In genomic region chr2:217685255-217685605, GRCh38 we compare ENCODE assay signal across 9 cellular contexts.
DNase-seq lines count a peak whose midpoint lies in the region; ATAC-seq and TF ChIP-seq lines count a peak whose summit lies in the region.
"Had no signal": no experiment of that assay in that cellular context is flagged by ENCODE, and none has a peak within 500 bp of the region (broad histone marks: within the 10 kb centered on the region; RNA-seq: fewer than 3 reads in every experiment).

No MANE protein-coding gene starts in this region.

- WGBS in heart right ventricle, 2 donors: 33 to 41% methylated on average over 4 of the region's 4 CpGs

- TF ChIP-seq POLR2A in GM18505 (IDR thresholded peaks at IDR 0.05; ENCODE audit: borderline replicate concordance, extremely low read depth, insufficient read depth, insufficient read length): no peak

- H3K9me3 ChIP-seq in heart right ventricle (no peaks in the 10 kb centered on the region), subcutaneous abdominal adipose tissue (ENCODE audit: control insufficient read depth in 5 of 5, low read length in 5 of 5) (no peaks in the 10 kb centered on the region)

- no peak for TF ChIP-seq CTCF in heart right ventricle (IDR thresholded peaks at IDR 0.05)

- ATAC-seq in heart right ventricle: peak in 7 of 8 donors; percentile 42 to 95 (median 65)
- no peak for ATAC-seq in GM18505 (IDR thresholded peaks at IDR 0.05; ENCODE audit: unreplicated experiment)
- ATAC-seq in GM18519 (IDR thresholded peaks at IDR 0.05; ENCODE audit: low FRiP score, unreplicated experiment): no peak
- ATAC-seq in GM19455 (IDR thresholded peaks at IDR 0.05; ENCODE audit: unreplicated experiment): no peak

- DNase-seq in HPDE6-E6E7 (ENCODE audit: extremely low spot score) (peak; percentile 88), SW480 (ENCODE audit: low spot score) (peak; percentile 25), heart right ventricle (peak in 1 of 2 donors; percentile 14), NCI-H1092 (lab: John Stamatoyannopoulos, UW) (no peak)

- H3K4me1 ChIP-seq in heart right ventricle (peaks cover 0 to 7% (median 0%) of the 10 kb centered on the region in 9 donors), subcutaneous abdominal adipose tissue (ENCODE audit: control insufficient read depth in 5 of 5, insufficient read depth in 5 of 5, low read length in 5 of 5) (peaks cover 0 to 38% (median 22%) of the 10 kb centered on the region in 5 donors)

- H3K4me3 ChIP-seq in heart right ventricle: no peak overlapping the region
- no peak overlapping the region for H3K4me3 ChIP-seq in subcutaneous abdominal adipose tissue (ENCODE audit: low read depth in 1 of 5, low read length in 5 of 5)

- H3K36me3 ChIP-seq in heart right ventricle: no peaks in the 10 kb centered on the region
- peaks cover 0 to 3% (median 0%) of the 10 kb centered on the region in 5 donors for H3K36me3 ChIP-seq in subcutaneous abdominal adipose tissue (ENCODE audit: control insufficient read depth in 5 of 5, insufficient read depth in 5 of 5, low read length in 5 of 5)

- intact Hi-C loops in heart right ventricle (cut with DNase I): no loop called here

- H3K27me3 ChIP-seq in heart right ventricle (no peaks in the 10 kb centered on the region), subcutaneous abdominal adipose tissue (ENCODE audit: control insufficient read depth in 5 of 5, insufficient read depth in 4 of 5, low read length in 5 of 5) (no peaks in the 10 kb centered on the region)

- H3K9ac ChIP-seq in subcutaneous abdominal adipose tissue (ENCODE audit: low read length in 5 of 5): no peak overlapping the region
- H3K9ac ChIP-seq: parathyroid adenoma had no signal

- H3K27ac ChIP-seq in heart right ventricle (no peak overlapping the region), subcutaneous abdominal adipose tissue (ENCODE audit: low read depth, low read length) (peak overlapping the region; percentile 12)
- H3K27ac ChIP-seq: parathyroid adenoma had no signal

Comparison
In these comparisons a context has a peak if more than half of its experiments do, and no peak if none do; other contexts are left out.
1. ATAC-seq: peak in heart right ventricle (7 of 8); none in GM18505 (single experiment), GM18519 (single experiment) and GM19455 (single experiment).